10 cellular contexts compared by ENCODE assay signal in the genomic region with DNA sequence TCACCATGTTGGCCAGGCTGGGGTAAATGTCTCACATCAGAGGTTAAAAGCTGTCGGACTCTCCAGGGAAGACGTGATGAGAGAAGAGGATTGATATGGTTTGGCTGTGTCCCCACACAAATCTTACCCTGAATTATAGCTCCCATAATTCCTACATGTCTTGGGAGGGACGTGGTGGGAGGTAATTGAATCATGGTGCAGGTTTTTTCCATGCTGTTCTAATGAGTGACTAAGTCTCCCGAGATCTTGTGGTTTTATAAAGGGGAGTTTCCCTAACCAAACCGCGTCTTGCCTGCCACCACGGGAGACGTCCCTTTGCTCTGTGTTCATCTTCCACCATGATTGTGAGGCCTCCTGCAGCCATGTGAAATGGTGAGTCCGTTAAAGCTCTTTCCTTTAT.
DNase-seq lines count a peak whose midpoint lies in the region; ATAC-seq, FAIRE-seq and TF ChIP-seq lines count a peak whose summit lies in the region.
"Had no signal": no experiment of that assay in that cellular context is flagged by ENCODE, and none has a peak within 500 bp of the region (broad histone marks: within the 10 kb centered on the region; RNA-seq: fewer than 3 reads in every experiment).

No MANE protein-coding gene starts in this region.

- DNase-seq in EH (ENCODE audit: low read depth) (peak; percentile 67), H54 (ENCODE audit: insufficient read length, low spot score) (no peak), kidney tubule cell (ENCODE audit: low spot score) (peak; percentile 14), DMS 273 treated with DMSO at 0.1 percent for 48 hours (lab: John Stamatoyannopoulos, UW) (no peak), left colon (no peak), 8988T (no peak), NCI-H82 treated with DMSO at 0.1 percent for 48 hours (lab: John Stamatoyannopoulos, UW; ENCODE audit: unreplicated experiment) (no peak)
- DNase-seq in activated CD8-positive, alpha-beta memory T cell treated with anti-CD3 and anti-CD28 coated beads, Interleukin-2, amount 50 U/mL, for 48 hours = peak; percentile 52
- DNase-seq: foreskin fibroblast had no signal

- TF ChIP-seq POLR2A in H54 (IDR thresholded peaks at IDR 0.05; ENCODE audit: low read depth, low read length) = no peak

- intact Hi-C loops in left colon (cut with DNase I, micrococcal nuclease) = no loop called here

- FAIRE-seq in H54 (lab: Jason Lieb, UNC) = peak; percentile 62

- no peak for ATAC-seq in left colon
- ATAC-seq: sciatic nerve had no signal

Comparison
In these comparisons a context has a peak if more than half of its experiments do, and no peak if none do; other contexts are left out.
1. DNase-seq: peak in EH (single experiment), activated CD8-positive, alpha-beta memory T cell treated with anti-CD3 and anti-CD28 coated beads, Interleukin-2, amount 50 U/mL, for 48 hours (single experiment) and kidney tubule cell (single experiment); none in H54 (single experiment), DMS 273 treated with DMSO at 0.1 percent for 48 hours (single experiment), left colon (0 of 2), 8988T (single experiment) and NCI-H82 treated with DMSO at 0.1 percent for 48 hours (single experiment).